In the genomic region with DNA sequence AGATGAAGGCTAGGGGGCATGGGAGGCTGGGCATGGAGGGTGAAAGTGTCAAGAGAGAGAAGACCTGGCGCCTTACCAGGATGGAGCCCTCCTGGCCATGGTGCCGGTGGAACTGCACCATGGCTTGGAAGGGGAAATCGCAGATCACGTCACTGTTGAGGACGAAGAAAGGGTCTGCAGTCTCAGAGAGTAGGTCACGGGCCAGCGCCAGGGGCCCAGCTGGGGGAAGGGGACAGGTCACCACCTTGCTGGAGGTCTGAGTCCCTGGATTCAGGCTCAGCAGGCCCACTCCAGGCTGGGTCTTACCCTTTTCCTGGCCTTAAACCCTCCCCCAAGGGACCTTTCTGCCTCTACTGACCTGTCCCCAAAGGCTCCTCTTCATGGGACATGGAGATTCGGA, we compare ENCODE assay signal across 8 cellular contexts. TPM values are rescaled to one million over a fixed set of nuclear protein-coding genes. Genes with fewer than 3 reads are reported as not detected.
DNase-seq lines count a peak whose midpoint lies in the region; ATAC-seq and TF ChIP-seq lines count a peak whose summit lies in the region.

No MANE protein-coding gene starts in this region.

- no peak overlapping the region for H3K9ac ChIP-seq in parathyroid adenoma

- H3K79me2 ChIP-seq in parathyroid adenoma: no peaks in the 10 kb centered on the region

- WGBS in esophagus, 2 donors: 59 to 64% methylated on average over 8 of the region's 8 CpGs

- H3K9me3 Mint-ChIP-seq in Calu3 (ENCODE audit: low read depth, unreplicated experiment): peaks cover 2% of the 10 kb centered on the region

- no peak for TF ChIP-seq CTCF in Calu3 (IDR thresholded peaks at IDR 0.05; ENCODE audit: unreplicated experiment)
- TF ChIP-seq CTCF in Peyer's patch (IDR thresholded peaks at IDR 0.05): no peak
- TF ChIP-seq CTCF in parathyroid adenoma (IDR thresholded peaks at IDR 0.05): no peak

- H3K27me3 ChIP-seq in Peyer's patch (no peaks in the 10 kb centered on the region), esophagus (ENCODE audit: control insufficient read depth in 1 of 2, insufficient read depth in 2 of 2, low read length in 2 of 2) (no peaks in the 10 kb centered on the region), parathyroid adenoma (ENCODE audit: control insufficient read depth, insufficient read depth, low read length) (no peaks in the 10 kb centered on the region)

- H3K36me3 Mint-ChIP-seq in Calu3 (ENCODE audit: insufficient read depth, unreplicated experiment): peaks cover 76% of the 10 kb centered on the region

- H2AFZ ChIP-seq in parathyroid adenoma: peak overlapping the region; percentile 81

- peaks cover 18% of the 10 kb centered on the region for H3K4me1 Mint-ChIP-seq in Calu3 (ENCODE audit: low read depth, unreplicated experiment)

- intact Hi-C loops in Calu3 (cut with micrococcal nuclease; ENCODE audit: unreplicated experiment): no loop called here

- H3K27ac ChIP-seq in Peyer's patch (peak overlapping the region; percentile 96 to 100 (median 98)), esophagus (ENCODE audit: low read depth in 2 of 2, low read length in 1 of 2) (peak overlapping the region; percentile 95 to 98), parathyroid adenoma (peak overlapping the region; percentile 62)

- H3K4me1 ChIP-seq in Peyer's patch: peaks cover 3 to 75% (median 15%) of the 10 kb centered on the region in 4 donors
- peaks cover 7 to 30% of the 10 kb centered on the region in 2 donors for H3K4me1 ChIP-seq in esophagus (ENCODE audit: control insufficient read depth in 2 of 2, insufficient read depth in 2 of 2, low read length in 1 of 2)
- H3K4me1 ChIP-seq in parathyroid adenoma: peaks cover 11% of the 10 kb centered on the region

- no peak for DNase-seq in Calu3
- DNase-seq in Peyer's patch: no peak
- DNase-seq in AG08395 (ENCODE audit: low spot score): no peak
- no peak for DNase-seq in stimulated activated naive CD4-positive, alpha-beta T cell (lab: John Stamatoyannopoulos, UW)
- DNase-seq in RKO (ENCODE audit: low spot score): no peak

- no peak for TF ChIP-seq POLR2A in Peyer's patch (IDR thresholded peaks at IDR 0.05)

- H3K9me3 ChIP-seq in Peyer's patch (no peaks in the 10 kb centered on the region), esophagus (ENCODE audit: control insufficient read depth in 2 of 2, insufficient read depth in 1 of 2, low read depth in 1 of 2, low read length in 1 of 2) (no peaks in the 10 kb centered on the region), parathyroid adenoma (ENCODE audit: control insufficient read depth, low read length) (no peaks in the 10 kb centered on the region)

- H3K4me3 Mint-ChIP-seq in Calu3 (ENCODE audit: low read depth, unreplicated experiment): peak overlapping the region; percentile 86

- no peak for ATAC-seq in GM19452 (IDR thresholded peaks at IDR 0.05; ENCODE audit: unreplicated experiment)

- H3K27me3 Mint-ChIP-seq in Calu3 (ENCODE audit: unreplicated experiment): no peaks in the 10 kb centered on the region

- peaks cover 0 to 37% (median 0%) of the 10 kb centered on the region in 3 donors for H3K36me3 ChIP-seq in Peyer's patch
- peaks cover 13 to 37% of the 10 kb centered on the region in 2 donors for H3K36me3 ChIP-seq in esophagus (ENCODE audit: control insufficient read depth in 2 of 2, insufficient read depth in 2 of 2, low read length in 1 of 2)
- H3K36me3 ChIP-seq in parathyroid adenoma (ENCODE audit: control insufficient read depth, insufficient read depth, low read length): no peaks in the 10 kb centered on the region

- H3K4me3 ChIP-seq in Peyer's patch (peak overlapping the region; percentile 83 to 99 (median 98)), esophagus (ENCODE audit: low read depth in 1 of 2, low read length in 2 of 2) (peak overlapping the region; percentile 93 to 96), parathyroid adenoma (ENCODE audit: low read depth, low read length) (peak overlapping the region; percentile 95)

- H3K27ac Mint-ChIP-seq in Calu3 (ENCODE audit: unreplicated experiment): peak overlapping the region; percentile 93

- CTCF ChIA-PET in Calu3 (lab: Charles Lee): interaction anchor here (1.4 kb wide), 1 partner anchor 22 kb away, joined by 4 read pairs; no protein-coding TSS in a partner anchor

- no TSS peak for BruUV-seq in Calu3 (replicated peaks; lab: Mats Ljungman, UMichigan)

- H3K4me2 ChIP-seq in parathyroid adenoma (ENCODE audit: low read length): peak overlapping the region; percentile 100

RNA-seq across cellular contexts. Expression of a gene that starts 0.9 kb away (rescaled TPM):
- total RNA-seq in Calu3 (2022) (35.8 and 42.4 TPM in 2 replicates), Peyer's patch (10 to 100 TPM; 35.4 to 46.4 (median 40.7) TPM)
- polyA plus RNA-seq in esophagus: 10 to 100 TPM; 17.7 to 32.1 TPM

RNA-seq across cellular contexts. Expression of a gene that starts 3.4 kb away (rescaled TPM):
- total RNA-seq in Calu3 (2022) (0.49 and 0.73 TPM in 2 replicates), Peyer's patch (1 to 10 TPM; 1.2 to 3.5 (median 2.9) TPM)
- 1 to 10 TPM in 1 of 2 donors, under 1 TPM in 1; 1.00 to 1.4 TPM for polyA plus RNA-seq in esophagus

RNA-seq across cellular contexts. Expression of a gene that starts 33.5 kb away (rescaled TPM):
- 38.6 and 52.5 TPM in 2 replicates for total RNA-seq in Calu3 (2022)
- 100 to 1,000 TPM in 1 of 4 donors, 10 to 100 TPM in 3; 74.3 to 101 (median 84.3) TPM for total RNA-seq in Peyer's patch
- 10 to 100 TPM; 14.7 to 16.9 TPM for polyA plus RNA-seq in esophagus

RNA-seq across cellular contexts. Expression of a gene that starts 33.6 kb away (rescaled TPM):
- total RNA-seq in Calu3 (2022) (8.0 and 10.5 TPM in 2 replicates), Peyer's patch (100 to 1,000 TPM in 2 of 4 donors, 10 to 100 TPM in 2; 52.0 to 156 (median 93.3) TPM)
- polyA plus RNA-seq in esophagus: 10 to 100 TPM; 11.2 to 30.0 TPM

RNA-seq across cellular contexts. Expression of a gene that starts 48.7 kb away (rescaled TPM):
- total RNA-seq in Calu3 (2022): 187 and 207 TPM in 2 replicates
- total RNA-seq in Peyer's patch: 100 to 1,000 TPM in 3 of 4 donors, 10 to 100 TPM in 1; 99.0 to 170 (median 119) TPM
- 10 to 100 TPM; 21.0 to 53.0 TPM for polyA plus RNA-seq in esophagus
